1 cellular context compared by ENCODE assay signal in the genomic region with DNA sequence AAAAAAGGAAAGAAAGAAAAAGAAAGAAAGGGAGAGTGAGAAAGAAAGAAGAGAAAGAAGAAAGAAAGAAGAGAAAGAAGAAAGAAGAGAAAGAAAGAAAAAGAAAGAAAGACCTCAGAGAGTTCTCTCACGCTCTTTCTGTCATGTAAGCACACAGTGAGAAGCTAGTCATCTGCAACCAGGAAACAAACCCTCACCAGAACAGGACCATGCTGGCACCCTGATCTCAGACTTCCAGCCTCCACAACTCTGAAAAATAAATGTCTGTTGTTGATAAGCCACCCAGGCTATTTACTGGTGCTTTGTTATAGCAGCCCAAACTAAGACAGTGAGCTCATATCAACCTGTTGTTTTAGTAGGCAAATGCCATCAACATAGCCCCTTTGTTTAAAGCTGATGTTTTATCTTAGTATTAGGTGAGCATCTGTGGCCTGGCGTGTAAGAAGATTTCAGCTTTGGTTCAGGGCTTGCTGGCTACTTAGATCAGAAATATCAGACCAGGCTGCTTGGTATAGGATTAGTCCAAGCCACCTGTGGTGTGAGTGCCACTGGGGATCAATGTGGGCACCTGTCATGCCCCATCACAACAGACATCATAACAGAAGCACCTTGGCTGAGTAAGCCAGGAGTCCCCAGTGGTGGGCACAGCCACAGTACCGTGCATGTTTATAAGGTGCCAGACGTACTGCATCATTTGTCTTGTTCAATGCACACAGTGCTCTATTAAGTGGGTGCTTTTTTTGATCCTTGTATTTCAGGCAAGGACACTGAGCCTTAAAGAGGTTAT.
TF ChIP-seq lines count a peak whose summit lies in the region.

No MANE protein-coding gene starts in this region.

TF ChIP-seq in GM12878, 131 proteins besides CTCF, POLR2A, EP300 and RAD21 (continued from another document):
- TF ChIP-seq SKIL (IDR thresholded peaks at IDR 0.05; ENCODE audit: low read depth, poor library complexity, severe bottlenecking) = no peak
- no peak for TF ChIP-seq IKZF2 (IDR thresholded peaks at IDR 0.05)
- TF ChIP-seq KDM1A (IDR thresholded peaks at IDR 0.05; ENCODE audit: borderline replicate concordance) = no peak
- TF ChIP-seq TCF12 (IDR thresholded peaks at IDR 0.05; ENCODE audit: low read depth, low read length) = no peak
- no peak for TF ChIP-seq HSF1 (IDR thresholded peaks at IDR 0.05; ENCODE audit: low read depth, low read length)
- TF ChIP-seq FOXM1 (IDR thresholded peaks at IDR 0.05; ENCODE audit: low read depth, low read length) = no peak
- TF ChIP-seq CBX5 (IDR thresholded peaks at IDR 0.05; ENCODE audit: low read depth) = no peak
- TF ChIP-seq POLR2AphosphoS5 (IDR thresholded peaks at IDR 0.05; ENCODE audit: low read length) = no peak
- TF ChIP-seq ZNF274 (IDR thresholded peaks at IDR 0.05; ENCODE audit: insufficient read depth, insufficient read length) = no peak
- no peak for TF ChIP-seq NR2C1 (IDR thresholded peaks at IDR 0.05)
- no peak for TF ChIP-seq TBL1XR1 (IDR thresholded peaks at IDR 0.05; ENCODE audit: low read depth, low read length)
- no peak for TF ChIP-seq TCF3 (IDR thresholded peaks at IDR 0.05; ENCODE audit: borderline replicate concordance, insufficient read depth, low read depth, low read length)
